20 cellular contexts compared by ENCODE assay signal in the genomic region with DNA sequence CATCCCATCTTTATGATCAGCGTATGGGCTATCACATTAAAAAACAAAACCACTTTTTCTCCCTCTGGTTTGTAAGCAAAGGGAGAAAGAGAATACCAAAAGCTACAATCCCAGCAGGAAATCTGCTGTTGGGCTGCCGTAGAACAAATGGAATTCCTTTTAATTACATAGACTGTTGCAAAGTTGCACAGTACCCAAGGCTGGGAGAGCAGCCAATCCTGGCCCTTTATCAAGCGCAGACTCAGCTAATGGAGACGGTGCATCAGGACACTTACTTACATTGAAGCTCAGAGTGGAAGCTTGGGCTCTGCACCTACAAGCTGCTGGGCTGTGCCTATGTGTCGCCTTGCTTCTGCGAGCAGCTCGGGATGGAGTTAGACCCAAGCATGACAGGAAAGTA. TPM values are rescaled to one million over a fixed set of nuclear protein-coding genes. Genes with fewer than 3 reads are reported as not detected.
DNase-seq lines count a peak whose midpoint lies in the region; ATAC-seq and TF ChIP-seq lines count a peak whose summit lies in the region.
"Had no signal": no experiment of that assay in that cellular context is flagged by ENCODE, and none has a peak within 500 bp of the region (broad histone marks: within the 10 kb centered on the region; RNA-seq: fewer than 3 reads in every experiment).

No MANE protein-coding gene starts in this region.

- peak overlapping the region; percentile 64 for H2AK5ac ChIP-seq in neuronal stem cell (ENCODE audit: low read depth, low read length)

- ATAC-seq in WTC11 (peak; percentile 36), left lung (no peak)
- ATAC-seq: GM12878, HepG2, Panc1 had no signal

- H3K4ac ChIP-seq in neuronal stem cell (ENCODE audit: low read length), result no peak overlapping the region

- no CpG with 5 or more reads among the region's 7 CpGs for WGBS in neuronal stem cell (ENCODE audit: extremely low coverage in 2 of 2, insufficient read length in 2 of 2, insufficient replicate concordance in 1 of 2), 2 donors

- no peak overlapping the region for H2BK15ac ChIP-seq in neuronal stem cell (ENCODE audit: low read length)

- H3K27me3 Mint-ChIP-seq in WTC11 (ENCODE audit: low read depth) (no peaks in the 10 kb centered on the region; the same call in 1 of the 2 replicates), endothelial cell (ENCODE audit: unreplicated experiment) (peaks cover 4% of the 10 kb centered on the region)

- H3K9me3 ChIP-seq in neuronal stem cell (replicated peaks in 1 of 2; ENCODE audit: control insufficient read depth in 2 of 2, insufficient read depth in 1 of 2, low read depth in 1 of 2, low read length in 2 of 2), result no peaks in the 10 kb centered on the region
- H3K9me3 ChIP-seq in left lung, result no peaks in the 10 kb centered on the region

- no peak overlapping the region for H2AFZ ChIP-seq in neuronal stem cell (ENCODE audit: low read length)

- H3K4me3 Mint-ChIP-seq in WTC11 (no peak overlapping the region), endothelial cell (ENCODE audit: unreplicated experiment) (no peak overlapping the region)
- H3K4me3 Mint-ChIP-seq: HFFc6 had no signal

- H3K23ac ChIP-seq in neuronal stem cell (ENCODE audit: low read depth, low read length, poor library complexity), result no peak overlapping the region

- no peak overlapping the region for H4K8ac ChIP-seq in neuronal stem cell (ENCODE audit: low read depth, low read length)

- intact Hi-C loops in left lung (cut with DNase I), result loop anchor here in 1 of 2 donors (10.0 kb wide), 1 partner anchor 277 kb away; no protein-coding TSS in a partner anchor

- H3K18ac ChIP-seq in neuronal stem cell (ENCODE audit: low read length), result peak overlapping the region; percentile 23

- H3K27ac Mint-ChIP-seq in WTC11, result no peak overlapping the region
- no peak overlapping the region for H3K27ac Mint-ChIP-seq in endothelial cell (ENCODE audit: unreplicated experiment)
- H3K27ac Mint-ChIP-seq: HFFc6 had no signal

- H3K4me3 ChIP-seq in neuronal stem cell (ENCODE audit: low read length in 2 of 2) (no peak overlapping the region), coronary artery (no peak overlapping the region), left lung (no peak overlapping the region)
- H3K4me3 ChIP-seq: GM12878 had no signal

- peaks cover 0 to 3% of the 10 kb centered on the region in 2 donors for H3K4me1 ChIP-seq in neuronal stem cell (ENCODE audit: control insufficient read depth in 2 of 2, insufficient read depth in 1 of 2, low read depth in 1 of 2, low read length in 2 of 2)
- no peaks in the 10 kb centered on the region for H3K4me1 ChIP-seq in left lung

- no peak overlapping the region for H2BK12ac ChIP-seq in neuronal stem cell (ENCODE audit: low read length)

- H4K91ac ChIP-seq in neuronal stem cell (ENCODE audit: low read depth, low read length, poor library complexity), result no peak overlapping the region

- CTCF ChIA-PET in WTC11 (lab: Charles Lee), result interaction anchor here (0.9 to 2.2 kb wide), 2 partner anchors 165 to 552 kb away, joined by 3 to 8 read pairs; no protein-coding TSS in a partner anchor

- peaks cover 0 to 5% (median 0%) of the 10 kb centered on the region in 3 experiments for H3K27me3 ChIP-seq in neuronal stem cell (ENCODE audit: control insufficient read depth in 3 of 3, insufficient read depth in 3 of 3, low read depth in 1 of 3, low read length in 3 of 3)
- no peaks in the 10 kb centered on the region for H3K27me3 ChIP-seq in left lung

- H3K9me3 Mint-ChIP-seq in WTC11, result no peaks in the 10 kb centered on the region
- no peaks in the 10 kb centered on the region for H3K9me3 Mint-ChIP-seq in endothelial cell (ENCODE audit: unreplicated experiment)
- H3K9me3 Mint-ChIP-seq: HFFc6 had no signal

- TF ChIP-seq CTCF in WTC11 (IDR thresholded peaks at IDR 0.05) (no peak), endothelial cell (IDR thresholded peaks at IDR 0.05; ENCODE audit: unreplicated experiment) (peak; percentile 26), coronary artery (IDR thresholded peaks at IDR 0.05) (no peak), left lung (IDR thresholded peaks at IDR 0.05) (no peak)

- no peak overlapping the region for H3K4me2 ChIP-seq in neuronal stem cell (ENCODE audit: insufficient read depth, low read length, poor library complexity, severe bottlenecking)

- no peak overlapping the region for H2BK120ac ChIP-seq in neuronal stem cell (ENCODE audit: low read depth, low read length)

- peaks cover 2% of the 10 kb centered on the region for H3K79me1 ChIP-seq in neuronal stem cell (ENCODE audit: low read depth, low read length)

- H3K36me3 Mint-ChIP-seq in WTC11 (no peaks in the 10 kb centered on the region), endothelial cell (ENCODE audit: low read depth, unreplicated experiment) (no peaks in the 10 kb centered on the region)

- H3K4me1 Mint-ChIP-seq in WTC11, result no peaks in the 10 kb centered on the region; the same call in 1 of the 2 replicates
- no peaks in the 10 kb centered on the region for H3K4me1 Mint-ChIP-seq in endothelial cell (ENCODE audit: unreplicated experiment)

- no peak overlapping the region for H3K27ac ChIP-seq in neuronal stem cell (replicated peaks; ENCODE audit: low read length)
- no peak overlapping the region for H3K27ac ChIP-seq in coronary artery
- H3K27ac ChIP-seq in left lung, result no peak overlapping the region

- no peak overlapping the region for H3K9ac ChIP-seq in neuronal stem cell (ENCODE audit: low read depth, low read length, poor library complexity)

- peak overlapping the region; percentile 17 for H2BK5ac ChIP-seq in neuronal stem cell (ENCODE audit: low read length)

- POLR2A ChIA-PET in WTC11 (lab: Charles Lee), result no interaction called here

- H3K14ac ChIP-seq in neuronal stem cell (ENCODE audit: low read length), result no peak overlapping the region

- H3K36me3 ChIP-seq in neuronal stem cell (replicated peaks in 1 of 2; ENCODE audit: control insufficient read depth in 2 of 2, insufficient read depth in 2 of 2, low read length in 2 of 2) (no peaks in the 10 kb centered on the region), left lung (no peaks in the 10 kb centered on the region)

- peak; percentile 13 for DNase-seq in Ammon's horn (ENCODE audit: low spot score)
- DNase-seq in WTC11 (ENCODE audit: low spot score), result no peak
- no peak for DNase-seq in endothelial cell (ENCODE audit: low spot score)
- no peak for DNase-seq in neuronal stem cell (ENCODE audit: low spot score)
- no peak for DNase-seq in NCI-H446 treated with DMSO at 0.1 percent for 48 hours (lab: John Stamatoyannopoulos, UW)
- DNase-seq in coronary artery (ENCODE audit: low spot score), result no peak
- no peak for DNase-seq in activated CD8-positive, alpha-beta memory T cell treated with anti-CD3 and anti-CD28 coated beads for 24 hours
- no peak for DNase-seq in left lung
- DNase-seq: C1 segment of cervical spinal cord, DND-41, HFFc6, KG1, NCI-H1092, NCI-H146, NCI-H2081 treated with DMSO at 0.1 percent for 48 hours, NCI-H510A treated with DMSO at 0.1 percent for 48 hours, NCI-H82 had no signal

TF ChIP-seq in WTC11, 78 proteins besides CTCF, POLR2A, EP300 and RAD21:
- TF ChIP-seq GTF2I (CRISPR knock-in tag; conservative IDR thresholded peaks at IDR 0.05) (no peak), CREB1 (CRISPR knock-in tag; IDR thresholded peaks at IDR 0.05) (no peak), FOXJ3 (CRISPR knock-in tag; IDR thresholded peaks at IDR 0.05; ENCODE audit: borderline replicate concordance) (no peak), SP1 (CRISPR knock-in tag; conservative IDR thresholded peaks at IDR 0.05) (no peak), ETV6 (CRISPR knock-in tag; IDR thresholded peaks at IDR 0.05) (no peak)
- TF ChIP-seq, protein P1, sequence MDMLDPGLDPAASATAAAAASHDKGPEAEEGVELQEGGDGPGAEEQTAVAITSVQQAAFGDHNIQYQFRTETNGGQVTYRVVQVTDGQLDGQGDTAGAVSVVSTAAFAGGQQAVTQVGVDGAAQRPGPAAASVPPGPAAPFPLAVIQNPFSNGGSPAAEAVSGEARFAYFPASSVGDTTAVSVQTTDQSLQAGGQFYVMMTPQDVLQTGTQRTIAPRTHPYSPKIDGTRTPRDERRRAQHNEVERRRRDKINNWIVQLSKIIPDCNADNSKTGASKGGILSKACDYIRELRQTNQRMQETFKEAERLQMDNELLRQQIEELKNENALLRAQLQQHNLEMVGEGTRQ (CRISPR knock-in tag; IDR thresholded peaks at IDR 0.05), result no peak
- TF ChIP-seq, protein P2, sequence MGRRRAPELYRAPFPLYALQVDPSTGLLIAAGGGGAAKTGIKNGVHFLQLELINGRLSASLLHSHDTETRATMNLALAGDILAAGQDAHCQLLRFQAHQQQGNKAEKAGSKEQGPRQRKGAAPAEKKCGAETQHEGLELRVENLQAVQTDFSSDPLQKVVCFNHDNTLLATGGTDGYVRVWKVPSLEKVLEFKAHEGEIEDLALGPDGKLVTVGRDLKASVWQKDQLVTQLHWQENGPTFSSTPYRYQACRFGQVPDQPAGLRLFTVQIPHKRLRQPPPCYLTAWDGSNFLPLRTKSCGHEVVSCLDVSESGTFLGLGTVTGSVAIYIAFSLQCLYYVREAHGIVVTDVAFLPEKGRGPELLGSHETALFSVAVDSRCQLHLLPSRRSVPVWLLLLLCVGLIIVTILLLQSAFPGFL (CRISPR knock-in tag; IDR thresholded peaks at IDR 0.05; ENCODE audit: borderline replicate concordance), result no peak

RNA-seq across cellular contexts. Expression of a gene that starts 15.2 kb away (rescaled TPM):
- 2.7 to 3.8 TPM (median 3.4 TPM) in 3 replicates for total RNA-seq in WTC11 (2021)
- total RNA-seq in endothelial cell (ENCODE audit: unreplicated experiment), result not detected
- 3.0 TPM for polyA plus RNA-seq in neuronal stem cell (2013, experiment 1 of 2)
- 3.0 TPM for polyA plus RNA-seq in neuronal stem cell (2013, experiment 2 of 2)
- total RNA-seq in left lung, result 1 to 10 TPM in 1 of 2 donors, under 1 TPM in 1; 0.15 to 1.5 TPM
- total RNA-seq: HepG2, HFFc6 had no signal
- polyA plus RNA-seq: HepG2 had no signal
